17 cellular contexts compared by ENCODE assay signal in genomic region chr11:199782-200181, GRCh38. TPM values are rescaled to one million over a fixed set of nuclear protein-coding genes. Genes with fewer than 3 reads are reported as not detected.
DNase-seq lines count a peak whose midpoint lies in the region; ATAC-seq and TF ChIP-seq lines count a peak whose summit lies in the region.
"Had no signal": no experiment of that assay in that cellular context is flagged by ENCODE, and none has a peak within 500 bp of the region (broad histone marks: within the 10 kb centered on the region; RNA-seq: fewer than 3 reads in every experiment).

No MANE protein-coding gene starts in this region.

- H3K14ac ChIP-seq in mesenchymal stem cell (ENCODE audit: low read length in 2 of 2) = no peak overlapping the region

- H3K4me3 ChIP-seq in DND-41 (ENCODE audit: low read depth in 1 of 2, low read length in 2 of 2) = no peak overlapping the region
- H3K4me3 ChIP-seq in mesendoderm (ENCODE audit: low read length) = no peak overlapping the region
- no peak overlapping the region for H3K4me3 ChIP-seq in esophagus muscularis mucosa
- H3K4me3 ChIP-seq in mesenchymal stem cell (ENCODE audit: insufficient read depth in 1 of 2, low read depth in 1 of 2, low read length in 2 of 2) = no peak overlapping the region
- H3K4me3 ChIP-seq: left lung had no signal

- intact Hi-C loops in esophagus muscularis mucosa (cut with DNase I) = loop anchor here (10.0 kb wide), 1 partner anchor 165 kb away; the partner anchor contains the start of gene B4GALNT4

- DNase-seq in DMS 273 (lab: John Stamatoyannopoulos, UW; ENCODE audit: unreplicated experiment) (peak; percentile 49), DMS 273 treated with DMSO at 0.1 percent for 48 hours (lab: John Stamatoyannopoulos, UW) (no peak), DND-41 (peak; percentile 4), mesendoderm (peak; percentile 17), ecto neural progenitor cell (ENCODE audit: low spot score) (no peak), esophagus muscularis mucosa (ENCODE audit: extremely low spot score) (no peak), mesenchymal stem cell (no peak)
- DNase-seq in activated naive CD4-positive, alpha-beta T cell treated with anti-CD3 and anti-CD28 coated beads, Interleukin-2, amount 10 ng/mL, durations not matched to agents 7 days and 5 days = peak; percentile 21
- DNase-seq: amniotic stem cell, hippocampal formation, NCI-H2081 treated with DMSO at 0.1 percent for 48 hours, NCI-H82, SHP77 had no signal

- H3K4me2 ChIP-seq in DND-41 (ENCODE audit: insufficient read depth, low read length) (no peak overlapping the region), mesendoderm (ENCODE audit: low read length) (no peak overlapping the region), mesenchymal stem cell (ENCODE audit: low read length, poor library complexity, severe bottlenecking) (no peak overlapping the region)

- H3K4me3 Mint-ChIP-seq in activated naive CD4-positive, alpha-beta T cell treated with anti-CD3 and anti-CD28 coated beads, Interleukin-2, amount 10 ng/mL, durations not matched to agents 7 days and 5 days = no peak overlapping the region
- H3K4me3 Mint-ChIP-seq: dendritic cell treated with granulocyte-macrophage colony-stimulating factor and Interleukin-4, amounts not matched to agents 40 ng/mL and 50 ng/mL, for 4 days; natural killer cell treated with Interleukin-12 subunit alpha and Interleukin-12 subunit beta and Interleukin-15 and Interleukin-18, amount 100 ng/mL, for 72 hours had no signal

- H3K9me3 ChIP-seq in DND-41 (ENCODE audit: insufficient read depth, low read length, severe bottlenecking) = no peaks in the 10 kb centered on the region
- no peaks in the 10 kb centered on the region for H3K9me3 ChIP-seq in esophagus muscularis mucosa
- no peaks in the 10 kb centered on the region for H3K9me3 ChIP-seq in mesenchymal stem cell (ENCODE audit: control insufficient read depth, low read length)
- H3K9me3 ChIP-seq: left lung had no signal

- peaks cover 21% of the 10 kb centered on the region; the same call in 1 of the 2 replicates for H4K20me1 ChIP-seq in DND-41 (ENCODE audit: insufficient read depth, low read length)

- no peaks in the 10 kb centered on the region; the same call in 1 of the 2 replicates for H3K79me2 ChIP-seq in DND-41 (ENCODE audit: insufficient read depth, low read length)
- H3K79me2 ChIP-seq in mesendoderm (ENCODE audit: control insufficient read depth, insufficient read depth, low read length) = no peaks in the 10 kb centered on the region

- H4K91ac ChIP-seq in mesenchymal stem cell (ENCODE audit: low read length) = no peak overlapping the region

- no peak overlapping the region for H2BK12ac ChIP-seq in mesenchymal stem cell (ENCODE audit: low read length in 2 of 2)

- no peak overlapping the region for H3K27ac Mint-ChIP-seq in activated naive CD4-positive, alpha-beta T cell treated with anti-CD3 and anti-CD28 coated beads, Interleukin-2, amount 10 ng/mL, durations not matched to agents 7 days and 5 days
- H3K27ac Mint-ChIP-seq: dendritic cell treated with granulocyte-macrophage colony-stimulating factor and Interleukin-4, amounts not matched to agents 40 ng/mL and 50 ng/mL, for 4 days; natural killer cell treated with Interleukin-12 subunit alpha and Interleukin-12 subunit beta and Interleukin-15 and Interleukin-18, amount 100 ng/mL, for 72 hours had no signal

- no peaks in the 10 kb centered on the region for H3K27me3 Mint-ChIP-seq in activated naive CD4-positive, alpha-beta T cell treated with anti-CD3 and anti-CD28 coated beads, Interleukin-2, amount 10 ng/mL, durations not matched to agents 7 days and 5 days
- H3K27me3 Mint-ChIP-seq: natural killer cell treated with Interleukin-12 subunit alpha and Interleukin-12 subunit beta and Interleukin-15 and Interleukin-18, amount 100 ng/mL, for 72 hours had no signal

- no peak overlapping the region for H4K5ac ChIP-seq in mesendoderm (ENCODE audit: low read length)

- H2BK120ac ChIP-seq in mesendoderm (ENCODE audit: low read depth, low read length) = no peak overlapping the region
- H2BK120ac ChIP-seq in mesenchymal stem cell (ENCODE audit: low read depth, low read length) = no peak overlapping the region

- H3K56ac ChIP-seq in mesendoderm (ENCODE audit: low read length) = no peak overlapping the region

- H3K4ac ChIP-seq in mesendoderm (ENCODE audit: low read depth, low read length) = no peak overlapping the region
- no peak overlapping the region for H3K4ac ChIP-seq in mesenchymal stem cell (ENCODE audit: low read depth in 1 of 2, low read length in 2 of 2)

- no peaks in the 10 kb centered on the region for H3K9me3 Mint-ChIP-seq in activated naive CD4-positive, alpha-beta T cell treated with anti-CD3 and anti-CD28 coated beads, Interleukin-2, amount 10 ng/mL, durations not matched to agents 7 days and 5 days
- H3K9me3 Mint-ChIP-seq: dendritic cell treated with granulocyte-macrophage colony-stimulating factor and Interleukin-4, amounts not matched to agents 40 ng/mL and 50 ng/mL, for 4 days; natural killer cell treated with Interleukin-12 subunit alpha and Interleukin-12 subunit beta and Interleukin-15 and Interleukin-18, amount 100 ng/mL, for 72 hours had no signal

- TF ChIP-seq POLR2A in esophagus muscularis mucosa (IDR thresholded peaks at IDR 0.05; ENCODE audit: low read depth) = no peak

- WGBS in mesendoderm (ENCODE audit: extremely low coverage, insufficient coverage, low lambda C conversion rate) = no CpG with 5 or more reads among the region's 8 CpGs
- WGBS in esophagus muscularis mucosa = 84% methylated on average over 8 of the region's 8 CpGs
- WGBS in mesenchymal stem cell = 95% methylated on average over 7 of the region's 8 CpGs

- no peak overlapping the region for H3K9ac ChIP-seq in DND-41 (ENCODE audit: low read depth, low read length)
- no peak overlapping the region for H3K9ac ChIP-seq in mesendoderm (ENCODE audit: low read length)
- no peak overlapping the region for H3K9ac ChIP-seq in mesenchymal stem cell (ENCODE audit: low read length)

- ATAC-seq in DND-41 (ENCODE audit: insufficient read depth, low read depth) = peak; percentile 38; the same call in 1 of the 3 replicates
- ATAC-seq: left lung; natural killer cell treated with Interleukin-12 subunit alpha and Interleukin-12 subunit beta and Interleukin-15 and Interleukin-18, amount 100 ng/mL, for 72 hours had no signal

- CTCF ChIA-PET in activated naive CD4-positive, alpha-beta T cell treated with anti-CD3 and anti-CD28 coated beads, Interleukin-2, amount 10 ng/mL, durations not matched to agents 7 days and 5 days (lab: Charles Lee) = interaction anchor here (0.7 to 1.3 kb wide), 2 partner anchors 51 to 250 kb away, joined by 3 read pairs; no protein-coding TSS in a partner anchor

- H3K23ac ChIP-seq in mesendoderm (ENCODE audit: low read length) (no peak overlapping the region), mesenchymal stem cell (ENCODE audit: low read length in 2 of 2) (no peak overlapping the region)

- no peak for TF ChIP-seq EP300 in esophagus muscularis mucosa (IDR thresholded peaks at IDR 0.05)

- H3K18ac ChIP-seq in mesendoderm (ENCODE audit: low read length) = no peak overlapping the region
- H3K18ac ChIP-seq in mesenchymal stem cell (ENCODE audit: low read depth in 1 of 2, low read length in 2 of 2) = no peak overlapping the region

- peaks cover 39% of the 10 kb centered on the region for H3K4me1 Mint-ChIP-seq in activated naive CD4-positive, alpha-beta T cell treated with anti-CD3 and anti-CD28 coated beads, Interleukin-2, amount 10 ng/mL, durations not matched to agents 7 days and 5 days

- H3K27ac ChIP-seq in DND-41 (ENCODE audit: low read length) (no peak overlapping the region), mesendoderm (ENCODE audit: low read depth, low read length) (no peak overlapping the region), esophagus muscularis mucosa (replicated peaks in 1 of 4) (no peak overlapping the region), mesenchymal stem cell (ENCODE audit: low read length, poor library complexity, severe bottlenecking) (no peak overlapping the region)
- H3K27ac ChIP-seq: 22Rv1, left lung had no signal

- no peak overlapping the region for H2AK5ac ChIP-seq in mesendoderm (ENCODE audit: low read length)
- no peak overlapping the region for H2AK5ac ChIP-seq in mesenchymal stem cell (ENCODE audit: low read length, severe bottlenecking)

- TF ChIP-seq CTCF in DND-41 (IDR thresholded peaks at IDR 0.05; ENCODE audit: borderline replicate concordance, extremely low read depth, low read length, poor library complexity, severe bottlenecking) (no peak), esophagus muscularis mucosa (IDR thresholded peaks at IDR 0.05) (no peak)

- H3K27me3 ChIP-seq in DND-41 (ENCODE audit: insufficient read depth, low read length, poor library complexity) = no peaks in the 10 kb centered on the region
- no peaks in the 10 kb centered on the region for H3K27me3 ChIP-seq in mesendoderm (ENCODE audit: insufficient read depth, low read length, poor library complexity)
- H3K27me3 ChIP-seq in esophagus muscularis mucosa = no peaks in the 10 kb centered on the region
- H3K27me3 ChIP-seq in mesenchymal stem cell (ENCODE audit: control insufficient read depth in 1 of 2, insufficient read depth in 1 of 2, low read length in 2 of 2) = no peaks in the 10 kb centered on the region
- H3K27me3 ChIP-seq: left lung had no signal

- H3K4me1 ChIP-seq in DND-41 (ENCODE audit: insufficient read depth, low read length) (no peaks in the 10 kb centered on the region), mesendoderm (ENCODE audit: control insufficient read depth, low read depth, low read length) (no peaks in the 10 kb centered on the region), esophagus muscularis mucosa (peaks cover 0 to 20% (median 18%) of the 10 kb centered on the region in 4 donors), mesenchymal stem cell (ENCODE audit: control insufficient read depth, insufficient read depth, low read depth, low read length) (peaks cover 21% of the 10 kb centered on the region)

- peaks cover 11% of the 10 kb centered on the region for H3K36me3 ChIP-seq in DND-41 (ENCODE audit: insufficient read depth, low read length)
- H3K36me3 ChIP-seq in mesendoderm (ENCODE audit: control insufficient read depth, insufficient read depth, low read length) = no peaks in the 10 kb centered on the region
- H3K36me3 ChIP-seq in esophagus muscularis mucosa = peaks cover 10 to 51% (median 45%) of the 10 kb centered on the region in 4 donors
- H3K36me3 ChIP-seq in mesenchymal stem cell (ENCODE audit: control insufficient read depth in 1 of 2, insufficient read depth in 2 of 2, low read depth in 1 of 2, low read length in 2 of 2) = peaks cover 41 to 42% of the 10 kb centered on the region in 2 experiments

- no peak overlapping the region for H4K8ac ChIP-seq in mesendoderm (ENCODE audit: low read depth, low read length)
- H4K8ac ChIP-seq in mesenchymal stem cell (ENCODE audit: low read length) = no peak overlapping the region

- no peak overlapping the region for H2BK15ac ChIP-seq in mesendoderm (replicated peaks; ENCODE audit: low read depth)
- no peak overlapping the region for H2BK15ac ChIP-seq in mesenchymal stem cell (ENCODE audit: low read depth, poor library complexity, severe bottlenecking)

- H3K79me1 ChIP-seq in mesendoderm (ENCODE audit: low read length) (peaks cover 7% of the 10 kb centered on the region), mesenchymal stem cell (replicated peaks; ENCODE audit: low read length, poor library complexity, severe bottlenecking) (peaks cover 24% of the 10 kb centered on the region)

- H2AFZ ChIP-seq in DND-41 (ENCODE audit: low read depth, low read length) = no peak overlapping the region
- no peak overlapping the region for H2AFZ ChIP-seq in mesenchymal stem cell (ENCODE audit: low read depth, low read length)

- H3K36me3 Mint-ChIP-seq in activated naive CD4-positive, alpha-beta T cell treated with anti-CD3 and anti-CD28 coated beads, Interleukin-2, amount 10 ng/mL, durations not matched to agents 7 days and 5 days = peaks cover 22% of the 10 kb centered on the region
- H3K36me3 Mint-ChIP-seq: natural killer cell treated with Interleukin-12 subunit alpha and Interleukin-12 subunit beta and Interleukin-15 and Interleukin-18, amount 100 ng/mL, for 72 hours had no signal

- H2BK5ac ChIP-seq in mesendoderm (ENCODE audit: low read length) (no peak overlapping the region), mesenchymal stem cell (ENCODE audit: low read depth, low read length, poor library complexity, severe bottlenecking) (no peak overlapping the region)

RNA-seq across cellular contexts. Expression of gene SCGB1C1, which starts 6.9 kb away (rescaled TPM):
- not detected for polyA plus RNA-seq in mesendoderm (2013, experiment 1 of 2)
- not detected for polyA plus RNA-seq in mesendoderm (2013, experiment 2 of 2)
- not detected for total RNA-seq in esophagus muscularis mucosa
- polyA plus RNA-seq in mesenchymal stem cell (2013, experiment 1 of 2) = not detected
- not detected for polyA plus RNA-seq in mesenchymal stem cell (2013, experiment 2 of 2)
- total RNA-seq: left lung; natural killer cell treated with Interleukin-12 subunit alpha and Interleukin-12 subunit beta and Interleukin-15 and Interleukin-18, amount 100 ng/mL, for 72 hours had no signal

RNA-seq across cellular contexts. Expression of gene BET1L, which starts 7.4 kb away (rescaled TPM):
- 32.5 TPM for polyA plus RNA-seq in mesendoderm (2013, experiment 1 of 2)
- polyA plus RNA-seq in mesendoderm (2013, experiment 2 of 2) = 32.9 TPM
- 10 to 100 TPM; 16.2 to 32.9 (median 30.5) TPM for total RNA-seq in esophagus muscularis mucosa
- polyA plus RNA-seq in mesenchymal stem cell (2013, experiment 1 of 2) = 52.8 TPM
- 52.1 TPM for polyA plus RNA-seq in mesenchymal stem cell (2013, experiment 2 of 2)

RNA-seq across cellular contexts. Expression of gene RIC8A, which starts 7.7 kb away (rescaled TPM):
- polyA plus RNA-seq in mesendoderm (2013, experiment 1 of 2) = 72.3 TPM
- 76.0 TPM for polyA plus RNA-seq in mesendoderm (2013, experiment 2 of 2)
- total RNA-seq in esophagus muscularis mucosa = 100 to 1,000 TPM in 3 of 4 donors, 10 to 100 TPM in 1; 76.8 to 137 (median 123) TPM
- polyA plus RNA-seq in mesenchymal stem cell (2013, experiment 1 of 2) = 77.3 TPM
- polyA plus RNA-seq in mesenchymal stem cell (2013, experiment 2 of 2) = 76.9 TPM

RNA-seq across cellular contexts. Expression of gene SIRT3, which starts 36.4 kb away (rescaled TPM):
- 7.5 TPM for polyA plus RNA-seq in mesendoderm (2013, experiment 1 of 2)
- polyA plus RNA-seq in mesendoderm (2013, experiment 2 of 2) = 6.9 TPM
- 10 to 100 TPM in 3 of 4 donors, 1 to 10 TPM in 1; 7.9 to 20.1 (median 14.0) TPM for total RNA-seq in esophagus muscularis mucosa
- 10.2 TPM for polyA plus RNA-seq in mesenchymal stem cell (2013, experiment 1 of 2)
- 10.2 TPM for polyA plus RNA-seq in mesenchymal stem cell (2013, experiment 2 of 2)

RNA-seq across cellular contexts. Expression of gene PSMD13, which starts 37.0 kb away (rescaled TPM):
- polyA plus RNA-seq in mesendoderm (2013, experiment 1 of 2) = 85.7 TPM
- 85.1 TPM for polyA plus RNA-seq in mesendoderm (2013, experiment 2 of 2)
- 100 to 1,000 TPM in 1 of 4 donors, 10 to 100 TPM in 3; 86.4 to 124 (median 94.1) TPM for total RNA-seq in esophagus muscularis mucosa
- polyA plus RNA-seq in mesenchymal stem cell (2013, experiment 1 of 2) = 66.4 TPM
- 68.0 TPM for polyA plus RNA-seq in mesenchymal stem cell (2013, experiment 2 of 2)

Comparison
In these comparisons a context has a peak if more than half of its experiments do, and no peak if none do; other contexts are left out.
1. DNase-seq: peak in DMS 273 (single experiment), DND-41 (single experiment), activated naive CD4-positive, alpha-beta T cell treated with anti-CD3 and anti-CD28 coated beads, Interleukin-2, amount 10 ng/mL, durations not matched to agents 7 days and 5 days (single experiment) and mesendoderm (single experiment); none in DMS 273 treated with DMSO at 0.1 percent for 48 hours (single experiment), ecto neural progenitor cell (single experiment), esophagus muscularis mucosa (single experiment) and mesenchymal stem cell (single experiment).